1 cellular context compared by ENCODE assay signal in genomic region chr4:153465145-153465544, GRCh38.
TF ChIP-seq lines count a peak whose summit lies in the region.

No MANE protein-coding gene starts in this region.

TF ChIP-seq in HepG2, 621 proteins besides CTCF, POLR2A, EP300 and RAD21 (continued from another document):
- no peak for TF ChIP-seq PRDM4 (CRISPR knock-in tag; IDR thresholded peaks at IDR 0.05; ENCODE audit: borderline replicate concordance)
